In the genomic region with DNA sequence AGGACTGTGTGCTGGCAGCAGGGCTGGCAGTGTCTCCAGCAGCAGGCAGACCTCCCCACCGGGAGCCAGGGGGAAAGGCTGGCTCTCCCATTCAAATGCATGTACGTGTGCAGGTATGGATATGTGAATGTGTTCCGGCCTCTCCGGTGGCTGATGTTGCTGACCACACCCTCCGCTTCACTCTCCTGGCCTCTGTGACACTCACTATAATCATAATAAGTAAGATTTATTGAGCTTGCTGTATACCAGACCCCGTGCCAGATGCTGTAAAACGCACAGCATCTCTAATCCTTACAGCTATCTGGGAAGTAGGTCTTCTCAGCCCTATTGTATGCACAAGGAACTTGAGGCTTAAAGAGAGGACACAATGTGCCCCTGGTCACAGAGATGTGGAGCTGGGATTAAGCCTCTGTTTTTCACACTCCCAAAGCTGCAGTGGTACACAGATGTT, we compare ENCODE assay signal across 17 cellular contexts. TPM values are rescaled to one million over a fixed set of nuclear protein-coding genes. Genes with fewer than 3 reads are reported as not detected.
A peak's percentile ranks its signal among the peaks of the same experiment; 100 is the strongest.
DNase-seq lines count a peak whose midpoint lies in the region; ATAC-seq and TF ChIP-seq lines count a peak whose summit lies in the region.
"Had no signal": no experiment of that assay in that cellular context is flagged by ENCODE, and none has a peak within 500 bp of the region (broad histone marks: within the 10 kb centered on the region; RNA-seq: fewer than 3 reads in every experiment).

No MANE protein-coding gene starts in this region.

- no peaks in the 10 kb centered on the region for H3K27me3 ChIP-seq in HAP-1 (ENCODE audit: low read depth)
- no peaks in the 10 kb centered on the region for H3K27me3 ChIP-seq in esophagus squamous epithelium
- H3K27me3 ChIP-seq: right lobe of liver, uterus had no signal

- H3K4me1 ChIP-seq in HAP-1: peaks cover 6% of the 10 kb centered on the region
- H3K4me1 ChIP-seq in esophagus squamous epithelium: peaks cover 27 to 43% (median 28%) of the 10 kb centered on the region in 3 donors
- H3K4me1 ChIP-seq: right lobe of liver, uterus had no signal

- no peak for TF ChIP-seq POLR2A in esophagus squamous epithelium (IDR thresholded peaks at IDR 0.05)

- WGBS in esophagus squamous epithelium, 2 donors: 24 to 36% methylated on average over 6 to 7 of the region's 7 CpGs

- H3K9ac ChIP-seq in SK-N-MC (ENCODE audit: insufficient read length): peak overlapping the region; percentile 58

- H3K27ac ChIP-seq in SK-N-MC (peak overlapping the region; percentile 95), esophagus squamous epithelium (peak overlapping the region; percentile 76 to 84 (median 83))
- H3K27ac ChIP-seq: PC-9, right lobe of liver had no signal

- no peaks in the 10 kb centered on the region for H3K36me3 Mint-ChIP-seq in neural crest cell (ENCODE audit: low read depth)

- TF ChIP-seq CTCF in esophagus squamous epithelium (IDR thresholded peaks at IDR 0.05) (no peak), neural crest cell (conservative IDR thresholded peaks at IDR 0.05) (no peak), omental fat pad (IDR thresholded peaks at IDR 0.05) (no peak)

- peak; percentile 54 to 57 for DNase-seq in HAP-1 (ENCODE audit: low spot score in 2 of 2)
- no peak for DNase-seq in SK-N-MC (ENCODE audit: low read depth, low spot score)
- DNase-seq in esophagus squamous epithelium (lab: John Stamatoyannopoulos, UW): no peak
- no peak for DNase-seq in neural crest cell (ENCODE audit: low read depth, low spot score)
- no peak for DNase-seq in HT-29 (ENCODE audit: low spot score)
- no peak for DNase-seq in NCI-H510A treated with DMSO at 0.1 percent for 48 hours (lab: John Stamatoyannopoulos, UW)
- no peak for DNase-seq in central memory CD4-positive, alpha-beta T cell
- DNase-seq in omental fat pad (ENCODE audit: low spot score): no peak
- DNase-seq: activated CD4-positive, alpha-beta T cell treated with anti-CD3 and anti-CD28 coated beads, Interleukin-2, amount 10 ng/mL, durations not matched to agents 7 days and 5 days; activated CD8-positive, alpha-beta memory T cell treated with anti-CD3 and anti-CD28 coated beads, Interleukin-2, amount 50 U/mL, for 48 hours; DMS79; head of caudate nucleus; NCI-H2029 treated with DMSO at 0.1 percent for 48 hours; NCI-H524 treated with DMSO at 0.1 percent for 48 hours; PC-9; right lobe of liver had no signal

- intact Hi-C loops in esophagus squamous epithelium (cut with DNase I): no loop called here

- H3K27ac Mint-ChIP-seq in neural crest cell (ENCODE audit: unreplicated experiment): peak overlapping the region; percentile 24
- H3K27ac Mint-ChIP-seq: activated CD4-positive, alpha-beta T cell treated with anti-CD3 and anti-CD28 coated beads, Interleukin-2, amount 10 ng/mL, durations not matched to agents 7 days and 5 days had no signal

- H3K36me3 ChIP-seq in HAP-1 (replicated peaks): no peaks in the 10 kb centered on the region
- no peaks in the 10 kb centered on the region for H3K36me3 ChIP-seq in SK-N-MC (ENCODE audit: insufficient read depth, low read length)
- H3K36me3 ChIP-seq in esophagus squamous epithelium: no peaks in the 10 kb centered on the region
- H3K36me3 ChIP-seq: right lobe of liver, uterus had no signal

- H3K9me3 ChIP-seq in HAP-1: no peaks in the 10 kb centered on the region
- no peaks in the 10 kb centered on the region for H3K9me3 ChIP-seq in SK-N-MC (ENCODE audit: low read depth, low read length)
- no peaks in the 10 kb centered on the region for H3K9me3 ChIP-seq in esophagus squamous epithelium
- H3K9me3 ChIP-seq: right lobe of liver, uterus had no signal

- in situ Hi-C loops in HAP-1 (cut with MboI; ENCODE audit: low sequenced_read_pairs): no loop called here

- no peak overlapping the region for H3K4me3 Mint-ChIP-seq in neural crest cell
- H3K4me3 Mint-ChIP-seq: activated CD4-positive, alpha-beta T cell treated with anti-CD3 and anti-CD28 coated beads, Interleukin-2, amount 10 ng/mL, durations not matched to agents 7 days and 5 days had no signal

- H3K4me3 ChIP-seq in HAP-1 (no peak overlapping the region), SK-N-MC (peak overlapping the region; percentile 40), esophagus squamous epithelium (no peak overlapping the region)
- H3K4me3 ChIP-seq: PC-9, right lobe of liver, uterus had no signal

- no peaks in the 10 kb centered on the region for H3K27me3 Mint-ChIP-seq in neural crest cell (ENCODE audit: low read depth)
- H3K27me3 Mint-ChIP-seq: activated CD4-positive, alpha-beta T cell treated with anti-CD3 and anti-CD28 coated beads, Interleukin-2, amount 10 ng/mL, durations not matched to agents 7 days and 5 days had no signal

- ATAC-seq in omental fat pad (ENCODE audit: low FRiP score): no peak
- ATAC-seq: right lobe of liver had no signal

- no peaks in the 10 kb centered on the region for H3K9me3 Mint-ChIP-seq in neural crest cell
- H3K9me3 Mint-ChIP-seq: activated CD4-positive, alpha-beta T cell treated with anti-CD3 and anti-CD28 coated beads, Interleukin-2, amount 10 ng/mL, durations not matched to agents 7 days and 5 days had no signal

- H3K4me1 Mint-ChIP-seq in neural crest cell: peaks cover 4% of the 10 kb centered on the region
- H3K4me1 Mint-ChIP-seq: activated CD4-positive, alpha-beta T cell treated with anti-CD3 and anti-CD28 coated beads, Interleukin-2, amount 10 ng/mL, durations not matched to agents 7 days and 5 days had no signal

RNA-seq across cellular contexts. Expression of a gene that starts 20.5 kb away (rescaled TPM):
- total RNA-seq in esophagus squamous epithelium: 10 to 100 TPM in 1 of 4 donors, 1 to 10 TPM in 2, under 1 TPM in 1; 0.68 to 12.9 (median 4.0) TPM
- total RNA-seq in neural crest cell: 0.89 and 1.0 TPM in 2 replicates
- not detected in 2 replicates for total RNA-seq in HT-29 (2014; rRNA removed; shearing (Covaris generic))
- under 1 TPM in 3 of 4 donors, not detected in 1; 0.19 to 0.72 (median 0.63) TPM for total RNA-seq in omental fat pad

RNA-seq across cellular contexts. Expression of a gene that starts 33.7 kb away (rescaled TPM):
- total RNA-seq in esophagus squamous epithelium (10 to 100 TPM; 19.3 to 32.4 (median 20.5) TPM), neural crest cell (37.7 and 44.1 TPM in 2 replicates), omental fat pad (10 to 100 TPM; 18.7 to 23.2 (median 21.1) TPM)
- total RNA-seq in HT-29 (2014; rRNA removed; shearing (Covaris generic)): 19.1 and 24.6 TPM in 2 replicates

RNA-seq across cellular contexts. Expression of a gene that starts 56.7 kb away (rescaled TPM):
- total RNA-seq in esophagus squamous epithelium (10 to 100 TPM; 14.0 to 34.6 (median 27.7) TPM), neural crest cell (32.7 and 34.4 TPM in 2 replicates), omental fat pad (10 to 100 TPM; 18.1 to 67.5 (median 23.1) TPM)
- total RNA-seq in HT-29 (2014; rRNA removed; shearing (Covaris generic)): 118 and 120 TPM in 2 replicates

Comparison
In these comparisons a context has a peak if more than half of its experiments do, and no peak if none do; other contexts are left out.
1. DNase-seq: peak in HAP-1 (2 of 2); none in SK-N-MC (single experiment), esophagus squamous epithelium (single experiment), neural crest cell (single experiment), HT-29 (single experiment), NCI-H510A treated with DMSO at 0.1 percent for 48 hours (single experiment), central memory CD4-positive, alpha-beta T cell (single experiment) and omental fat pad (single experiment).